12 cellular contexts compared by ENCODE assay signal in genomic region chr15:51126842-51127241, GRCh38. TPM values are rescaled to one million over a fixed set of nuclear protein-coding genes. Genes with fewer than 3 reads are reported as not detected.
"Had no signal": no experiment of that assay in that cellular context is flagged by ENCODE, and none has a peak within 500 bp of the region (broad histone marks: within the 10 kb centered on the region; RNA-seq: fewer than 3 reads in every experiment).

No MANE protein-coding gene starts in this region.

- DNase-seq: activated CD4-positive, alpha-beta T cell treated with anti-CD3 and anti-CD28 coated beads, Interleukin-2, amount 10 ng/mL, durations not matched to agents 7 days and 5 days; anterior cingulate cortex; brain microvascular endothelial cell; hypothalamus; kidney; left ventricle myocardium inferior; occipital lobe; right cardiac atrium; stimulated activated CD4-positive, alpha-beta T cell treated with anti-CD3 and anti-CD28 coated beads, Interleukin-4, amount 100 ng/mL, for 24 hours; stimulated activated naive CD8-positive, alpha-beta T cell treated with anti-CD3 and anti-CD28 coated beads, Interleukin-15, Interleukin-2, amounts not matched to agents 100 U/mL and 50 U/mL, for 24 hours; trophoblast cell had no signal

- ATAC-seq: natural killer cell treated with Interleukin-12 subunit alpha and Interleukin-12 subunit beta and Interleukin-15 and Interleukin-18, amount 100 ng/mL, for 72 hours; right cardiac atrium; stimulated activated naive CD8-positive, alpha-beta T cell treated with anti-CD3 and anti-CD28 coated beads, Interleukin-15, Interleukin-2, amounts not matched to agents 100 U/mL and 50 U/mL, for 24 hours had no signal

RNA-seq across cellular contexts. Expression of gene TNFAIP8L3, which starts 32.1 kb away (rescaled TPM):
- total RNA-seq: activated CD4-positive, alpha-beta T cell treated with anti-CD3 and anti-CD28 coated beads, Interleukin-2, amount 10 ng/mL, durations not matched to agents 7 days and 5 days; natural killer cell treated with Interleukin-12 subunit alpha and Interleukin-12 subunit beta and Interleukin-15 and Interleukin-18, amount 100 ng/mL, for 72 hours had no signal
